ENCODE assay signal across 8 cellular contexts in the genomic region with DNA sequence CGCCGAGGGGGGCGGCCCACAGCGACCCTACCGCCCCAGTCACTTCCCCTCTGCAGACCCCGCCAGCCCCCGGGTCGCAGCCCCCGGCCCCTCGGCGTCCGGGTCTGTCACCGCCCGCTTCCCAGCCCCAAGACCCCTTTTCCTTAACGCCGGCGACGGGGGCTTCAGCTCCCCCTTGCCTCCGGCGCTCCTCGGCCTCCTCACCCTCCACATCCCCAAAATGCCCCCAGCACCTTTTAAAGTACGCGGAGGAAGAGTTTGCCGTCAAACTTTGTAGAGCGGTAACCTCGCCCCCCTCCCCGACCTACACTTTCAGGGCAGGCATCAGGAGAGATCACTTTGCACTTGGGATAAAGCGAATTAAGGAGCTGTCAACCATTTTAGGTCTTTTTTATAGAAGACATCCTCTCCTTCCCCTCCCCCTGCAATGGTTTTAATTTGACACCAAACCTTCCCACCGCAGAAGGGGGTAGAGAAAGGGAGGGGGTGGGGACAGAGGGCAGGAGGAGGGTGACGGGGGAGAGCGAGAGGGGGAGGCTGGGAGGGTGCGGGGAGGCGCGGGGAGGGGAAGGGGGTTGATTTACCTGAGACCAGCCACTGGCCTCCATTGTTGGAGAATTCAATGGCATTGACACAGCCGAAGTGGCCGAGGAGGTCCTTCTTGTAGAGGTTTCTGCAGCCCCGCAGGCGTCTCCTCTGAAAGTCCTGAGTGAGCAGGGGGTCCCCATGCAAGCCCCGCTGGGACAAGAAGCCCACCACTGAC. TPM values are rescaled to one million over a fixed set of nuclear protein-coding genes. Genes with fewer than 3 reads are reported as not detected.
DNase-seq lines count a peak whose midpoint lies in the region; TF ChIP-seq lines count a peak whose summit lies in the region.

No MANE protein-coding gene starts in this region.

- H3K9me3 ChIP-seq in MM.1S (replicated peaks; ENCODE audit: insufficient read depth, low read length): no peaks in the 10 kb centered on the region
- H3K9me3 ChIP-seq in mesenchymal stem cell (ENCODE audit: control insufficient read depth, low read length): no peaks in the 10 kb centered on the region

- DNase-seq in AG20443 (ENCODE audit: low spot score) (peak; percentile 24), GM19238 (ENCODE audit: insufficient read length, low spot score) (peak; percentile 38), MM.1S (peak; percentile 28), mesenchymal stem cell (peak; percentile 55), substantia nigra (lab: John Stamatoyannopoulos, UW) (peak in 16 of 49 donors; percentile 15 to 79 (median 52)), midbrain (lab: John Stamatoyannopoulos, UW) (no peak)
- DNase-seq in activated CD4-positive, alpha-beta T cell treated with anti-CD3 and anti-CD28 coated beads, Interleukin-2, amount 10 ng/mL, durations not matched to agents 7 days and 5 days: peak; percentile 62
- DNase-seq in effector CD4-positive, alpha-beta T cell: peak; percentile 29

- H3K27ac ChIP-seq in MM.1S (ENCODE audit: low read length) (peak overlapping the region; percentile 47; the same call in 1 of the 2 replicates), mesenchymal stem cell (ENCODE audit: low read length, poor library complexity, severe bottlenecking) (peak overlapping the region; percentile 97), substantia nigra (ENCODE audit: low read depth, low read length, poor library complexity, severe bottlenecking) (peak overlapping the region; percentile 71)

- peaks cover 23% of the 10 kb centered on the region for H3K36me3 Mint-ChIP-seq in activated CD4-positive, alpha-beta T cell treated with anti-CD3 and anti-CD28 coated beads, Interleukin-2, amount 10 ng/mL, durations not matched to agents 7 days and 5 days (ENCODE audit: low read depth)

- H3K4me2 ChIP-seq in MM.1S (ENCODE audit: low read depth, low read length) (peak overlapping the region; percentile 29; the same call in 1 of the 2 replicates), mesenchymal stem cell (ENCODE audit: low read length, poor library complexity, severe bottlenecking) (peak overlapping the region; percentile 63)

- peaks cover 48% of the 10 kb centered on the region for H3K79me2 ChIP-seq in MM.1S (ENCODE audit: low read length)

- no peaks in the 10 kb centered on the region for H3K27me3 ChIP-seq in MM.1S (replicated peaks; ENCODE audit: insufficient read depth, low read length)
- no peaks in the 10 kb centered on the region for H3K27me3 ChIP-seq in mesenchymal stem cell (ENCODE audit: control insufficient read depth in 1 of 2, insufficient read depth in 1 of 2, low read length in 2 of 2)

- peak overlapping the region; percentile 96 for H4K8ac ChIP-seq in mesenchymal stem cell (ENCODE audit: low read length)

- H3K9me3 Mint-ChIP-seq in activated CD4-positive, alpha-beta T cell treated with anti-CD3 and anti-CD28 coated beads, Interleukin-2, amount 10 ng/mL, durations not matched to agents 7 days and 5 days: no peaks in the 10 kb centered on the region

- WGBS in mesenchymal stem cell: 1% methylated on average over 36 of the region's 39 CpGs

- CTCF ChIA-PET in activated CD4-positive, alpha-beta T cell treated with anti-CD3 and anti-CD28 coated beads, Interleukin-2, amount 10 ng/mL, durations not matched to agents 7 days and 5 days (lab: Charles Lee): interaction anchor here (1.0 to 3.3 kb wide), 8 partner anchors 10 to 63 kb away, joined by 3 to 16 read pairs (median 8); a partner anchor contains a TSS

- no peak overlapping the region for H2AK5ac ChIP-seq in mesenchymal stem cell (ENCODE audit: low read length, severe bottlenecking)

- H3K36me3 ChIP-seq in MM.1S (replicated peaks; ENCODE audit: insufficient read depth, low read length): no peaks in the 10 kb centered on the region
- H3K36me3 ChIP-seq in mesenchymal stem cell (ENCODE audit: control insufficient read depth in 1 of 2, insufficient read depth in 2 of 2, low read depth in 1 of 2, low read length in 2 of 2): peaks cover 0 to 11% of the 10 kb centered on the region in 2 experiments

- POLR2A ChIA-PET in activated CD4-positive, alpha-beta T cell treated with anti-CD3 and anti-CD28 coated beads, Interleukin-2, amount 10 ng/mL, durations not matched to agents 7 days and 5 days (lab: Charles Lee): interaction anchor here (0.9 kb wide), 1 partner anchor 23 kb away, joined by 3 read pairs; no protein-coding TSS in a partner anchor

- H2AFZ ChIP-seq in MM.1S (ENCODE audit: low read length) (peak overlapping the region; percentile 75), mesenchymal stem cell (ENCODE audit: low read depth, low read length) (no peak overlapping the region)

- peak overlapping the region; percentile 66 to 83 for H2BK12ac ChIP-seq in mesenchymal stem cell (ENCODE audit: low read length in 2 of 2)

- H3K23ac ChIP-seq in mesenchymal stem cell (ENCODE audit: low read length in 2 of 2): peak overlapping the region in 1 of 2 experiments; percentile 87

- H3F3A ChIP-seq in MM.1S (ENCODE audit: insufficient read depth, low read length): no peaks in the 10 kb centered on the region

- H2BK5ac ChIP-seq in mesenchymal stem cell (ENCODE audit: low read depth, low read length, poor library complexity, severe bottlenecking): peak overlapping the region; percentile 92

- peak overlapping the region; percentile 76 for H3K9ac ChIP-seq in MM.1S (ENCODE audit: low read length)
- peak overlapping the region; percentile 96 for H3K9ac ChIP-seq in mesenchymal stem cell (ENCODE audit: low read length)

- H3K14ac ChIP-seq in mesenchymal stem cell (ENCODE audit: low read length in 2 of 2): peak overlapping the region in 1 of 2 experiments; percentile 72

- peak overlapping the region; percentile 83 for H3K4me3 Mint-ChIP-seq in activated CD4-positive, alpha-beta T cell treated with anti-CD3 and anti-CD28 coated beads, Interleukin-2, amount 10 ng/mL, durations not matched to agents 7 days and 5 days

- no peaks in the 10 kb centered on the region for H4K20me1 ChIP-seq in MM.1S (ENCODE audit: insufficient read depth, low read length)

- peak overlapping the region; percentile 89 for H4K91ac ChIP-seq in mesenchymal stem cell (ENCODE audit: low read length)

- H3K27me3 Mint-ChIP-seq in activated CD4-positive, alpha-beta T cell treated with anti-CD3 and anti-CD28 coated beads, Interleukin-2, amount 10 ng/mL, durations not matched to agents 7 days and 5 days: peaks cover 23% of the 10 kb centered on the region

- H3K18ac ChIP-seq in mesenchymal stem cell (ENCODE audit: low read depth in 1 of 2, low read length in 2 of 2): peak overlapping the region; percentile 91 to 97

- peaks cover 2% of the 10 kb centered on the region for H3K79me1 ChIP-seq in mesenchymal stem cell (replicated peaks; ENCODE audit: low read length, poor library complexity, severe bottlenecking)

- peak overlapping the region; percentile 92 to 98 for H3K4ac ChIP-seq in mesenchymal stem cell (ENCODE audit: low read depth in 1 of 2, low read length in 2 of 2)

- no peaks in the 10 kb centered on the region for H3K9me2 ChIP-seq in MM.1S (replicated peaks; ENCODE audit: insufficient read depth, low read length)

- peaks cover 40% of the 10 kb centered on the region for H3K4me1 Mint-ChIP-seq in activated CD4-positive, alpha-beta T cell treated with anti-CD3 and anti-CD28 coated beads, Interleukin-2, amount 10 ng/mL, durations not matched to agents 7 days and 5 days

- H2BK120ac ChIP-seq in mesenchymal stem cell (ENCODE audit: low read depth, low read length): peak overlapping the region; percentile 83

- no peak for TF ChIP-seq CTCF in MM.1S (IDR thresholded peaks at IDR 0.05; ENCODE audit: low read length)

- H3K27ac Mint-ChIP-seq in activated CD4-positive, alpha-beta T cell treated with anti-CD3 and anti-CD28 coated beads, Interleukin-2, amount 10 ng/mL, durations not matched to agents 7 days and 5 days: peak overlapping the region; percentile 95

- H3K4me3 ChIP-seq in MM.1S (ENCODE audit: low read length): peak overlapping the region; percentile 74
- peak overlapping the region; percentile 86 to 93 for H3K4me3 ChIP-seq in mesenchymal stem cell (ENCODE audit: insufficient read depth in 1 of 2, low read depth in 1 of 2, low read length in 2 of 2)

- H3K4me1 ChIP-seq in MM.1S (ENCODE audit: low read length): no peaks in the 10 kb centered on the region
- peaks cover 5% of the 10 kb centered on the region for H3K4me1 ChIP-seq in mesenchymal stem cell (ENCODE audit: control insufficient read depth, insufficient read depth, low read depth, low read length)

- H2BK15ac ChIP-seq in mesenchymal stem cell (ENCODE audit: low read depth, poor library complexity, severe bottlenecking): peak overlapping the region; percentile 94

RNA-seq across cellular contexts. Expression of a gene that starts 0.6 kb away (rescaled TPM):
- total RNA-seq in activated CD4-positive, alpha-beta T cell treated with anti-CD3 and anti-CD28 coated beads, Interleukin-2, amount 10 ng/mL, durations not matched to agents 7 days and 5 days: 10 to 100 TPM; 44.6 to 48.9 TPM
- polyA plus RNA-seq in mesenchymal stem cell (2013, experiment 1 of 2): 42.5 TPM
- 39.8 TPM for polyA plus RNA-seq in mesenchymal stem cell (2013, experiment 2 of 2)

RNA-seq across cellular contexts. Expression of a gene that starts 38.9 kb away (rescaled TPM):
- 1 to 10 TPM; 5.2 to 5.8 TPM for total RNA-seq in activated CD4-positive, alpha-beta T cell treated with anti-CD3 and anti-CD28 coated beads, Interleukin-2, amount 10 ng/mL, durations not matched to agents 7 days and 5 days
- polyA plus RNA-seq in mesenchymal stem cell (2013, experiment 1 of 2): 14.8 TPM
- polyA plus RNA-seq in mesenchymal stem cell (2013, experiment 2 of 2): 14.9 TPM

Comparison
In these comparisons a context has a peak if more than half of its experiments do, and no peak if none do; other contexts are left out.
1. H3K27ac ChIP-seq: peak in every context shown above with its lines; median percentile 97 in mesenchymal stem cell; 71 in substantia nigra; 47 in MM.1S.